17 cellular contexts compared by ENCODE assay signal in genomic region chr17:81453712-81454111, GRCh38. TPM values are rescaled to one million over a fixed set of nuclear protein-coding genes. Genes with fewer than 3 reads are reported as not detected.
DNase-seq lines count a peak whose midpoint lies in the region; ATAC-seq and TF ChIP-seq lines count a peak whose summit lies in the region.
"Had no signal": no experiment of that assay in that cellular context is flagged by ENCODE, and none has a peak within 500 bp of the region (broad histone marks: within the 10 kb centered on the region; RNA-seq: fewer than 3 reads in every experiment).

No MANE protein-coding gene starts in this region.

- no peak overlapping the region for H3K27ac Mint-ChIP-seq in CD8-positive, alpha-beta T cell
- no peak overlapping the region for H3K27ac Mint-ChIP-seq in T-cell
- H3K27ac Mint-ChIP-seq: CD4-positive, alpha-beta memory T cell had no signal

- no peak for TF ChIP-seq CTCF in CD8-positive, alpha-beta T cell (IDR thresholded peaks at IDR 0.05)
- no peak for TF ChIP-seq CTCF in GM13976 (IDR thresholded peaks at IDR 0.05; ENCODE audit: borderline replicate concordance, control extremely low read depth, extremely low read depth, insufficient read depth, missing control alignments)

- in situ Hi-C loops in GM13976 (cut with MboI; ENCODE audit: low sequenced_read_pairs, unreplicated experiment), result no loop called here

- CTCF ChIA-PET in CD8-positive, alpha-beta T cell (lab: Charles Lee), result no interaction called here
- CTCF ChIA-PET in T-cell (lab: Charles Lee), result interaction anchor here in 1 of 2 donors (0.5 kb wide), 1 partner anchor 132 kb away, joined by 6 read pairs; no protein-coding TSS in a partner anchor

- no peaks in the 10 kb centered on the region for H3K9me3 Mint-ChIP-seq in CD8-positive, alpha-beta T cell
- no peaks in the 10 kb centered on the region for H3K9me3 Mint-ChIP-seq in T-cell
- H3K9me3 Mint-ChIP-seq: CD4-positive, alpha-beta memory T cell had no signal

- peak; percentile 34 for ATAC-seq in CD8-positive, alpha-beta T cell
- ATAC-seq in T-cell (replicated peaks in 1 of 4) (peak; percentile 50 to 76 (median 66)), GM21367 (IDR thresholded peaks at IDR 0.05; ENCODE audit: unreplicated experiment) (no peak)
- ATAC-seq: lower lobe of right lung had no signal

- DNase-seq in CD8-positive, alpha-beta T cell, result peak in 5 of 7 experiments; percentile 13 to 62 (median 16)
- DNase-seq in GM13976 (ENCODE audit: low spot score) (peak; percentile 70), T-cell (peak in 18 of 34 experiments; percentile 12 to 42 (median 26)), germinal center (ENCODE audit: low spot score) (peak; percentile 25), cerebellum (ENCODE audit: low spot score) (no peak), pons (ENCODE audit: low spot score) (no peak)
- DNase-seq: activated CD4-positive, CD25-positive, alpha-beta regulatory T cell; adrenal gland; esophagus squamous epithelium; lower lobe of right lung; testis had no signal

- no peak overlapping the region for H3K27ac ChIP-seq in CD8-positive, alpha-beta T cell (ENCODE audit: low read depth, low read length)
- H3K27ac ChIP-seq: adrenal gland, esophagus squamous epithelium, KMS-11, lower lobe of right lung, neutrophil, SK-N-MC, skin epidermis, testis had no signal

- H3K36me3 Mint-ChIP-seq in CD8-positive, alpha-beta T cell, result no peaks in the 10 kb centered on the region
- no peaks in the 10 kb centered on the region for H3K36me3 Mint-ChIP-seq in T-cell
- H3K36me3 Mint-ChIP-seq: CD4-positive, alpha-beta memory T cell had no signal

- no peak overlapping the region for H3K4me3 ChIP-seq in CD8-positive, alpha-beta T cell (ENCODE audit: low read depth, low read length)
- H3K4me3 ChIP-seq: adrenal gland, esophagus squamous epithelium, lower lobe of right lung, SK-N-MC, skin epidermis, testis had no signal

- H3K27me3 Mint-ChIP-seq in CD8-positive, alpha-beta T cell (ENCODE audit: low read depth), result peaks cover 2% of the 10 kb centered on the region
- no peaks in the 10 kb centered on the region for H3K27me3 Mint-ChIP-seq in T-cell
- H3K27me3 Mint-ChIP-seq: CD4-positive, alpha-beta memory T cell had no signal

- POLR2A ChIA-PET in CD8-positive, alpha-beta T cell (lab: Charles Lee), result no interaction called here
- POLR2A ChIA-PET in T-cell (lab: Charles Lee), result no interaction called here

- H3K4me1 Mint-ChIP-seq in CD8-positive, alpha-beta T cell (ENCODE audit: low read depth), result peaks cover 12% of the 10 kb centered on the region
- H3K4me1 Mint-ChIP-seq in T-cell, result peaks cover 0 to 11% (median 5%) of the 10 kb centered on the region in 3 donors

- H3K9me3 ChIP-seq in CD8-positive, alpha-beta T cell (ENCODE audit: low read length), result no peaks in the 10 kb centered on the region
- H3K9me3 ChIP-seq: adrenal gland, esophagus squamous epithelium, lower lobe of right lung, neutrophil, testis had no signal

- H3K27me3 ChIP-seq in CD8-positive, alpha-beta T cell (ENCODE audit: insufficient read depth, low read length), result no peaks in the 10 kb centered on the region
- H3K27me3 ChIP-seq: adrenal gland, esophagus squamous epithelium, neutrophil, testis had no signal

- H3K4me1 ChIP-seq in CD8-positive, alpha-beta T cell (ENCODE audit: insufficient read depth, low read length), result peaks cover 15% of the 10 kb centered on the region
- H3K4me1 ChIP-seq: lower lobe of right lung, testis had no signal

- H3K4me3 Mint-ChIP-seq in CD8-positive, alpha-beta T cell, result peak overlapping the region; percentile 26
- peak overlapping the region in 1 of 3 donors; percentile 9 for H3K4me3 Mint-ChIP-seq in T-cell

- H3K36me3 ChIP-seq in CD8-positive, alpha-beta T cell (ENCODE audit: insufficient read depth, low read length), result no peaks in the 10 kb centered on the region
- H3K36me3 ChIP-seq: adrenal gland, neutrophil had no signal

- intact Hi-C loops in CD8-positive, alpha-beta T cell (cut with DNase I, micrococcal nuclease), result no loop called here

RNA-seq across cellular contexts. Expression of gene BAHCC1, which starts 58.5 kb away (rescaled TPM):
- total RNA-seq in CD8-positive, alpha-beta T cell, result under 1 TPM; 0.08 to 0.24 TPM
- under 1 TPM; 0.23 to 0.82 (median 0.33) TPM for total RNA-seq in T-cell
- 20.5 TPM for total RNA-seq in cerebellum
- total RNA-seq: CD4-positive, alpha-beta memory T cell had no signal

RNA-seq across cellular contexts. Expression of gene ACTG1, which starts 58.9 kb away (rescaled TPM):
- 1,000 to 10,000 TPM; 1,370 to 1,375 TPM for total RNA-seq in CD8-positive, alpha-beta T cell
- total RNA-seq in T-cell, result 1,000 to 10,000 TPM; 1,183 to 1,383 (median 1,262) TPM
- 4,386 TPM for total RNA-seq in cerebellum

Comparison
In these comparisons a context has a peak if more than half of its experiments do, and no peak if none do; other contexts are left out.
1. DNase-seq: peak in CD8-positive, alpha-beta T cell (5 of 7), GM13976 (single experiment), T-cell (18 of 34) and germinal center (single experiment); none in cerebellum (single experiment) and pons (single experiment).
2. RNA of gene BAHCC1, which starts 58.5 kb away (total RNA-seq): 20.5 TPM in cerebellum (single experiment); 0.23 to 0.82 TPM in T-cell and 0.08 to 0.24 TPM in CD8-positive, alpha-beta T cell; every median in the first group is over 10 times any median in the second.